In the genomic region with DNA sequence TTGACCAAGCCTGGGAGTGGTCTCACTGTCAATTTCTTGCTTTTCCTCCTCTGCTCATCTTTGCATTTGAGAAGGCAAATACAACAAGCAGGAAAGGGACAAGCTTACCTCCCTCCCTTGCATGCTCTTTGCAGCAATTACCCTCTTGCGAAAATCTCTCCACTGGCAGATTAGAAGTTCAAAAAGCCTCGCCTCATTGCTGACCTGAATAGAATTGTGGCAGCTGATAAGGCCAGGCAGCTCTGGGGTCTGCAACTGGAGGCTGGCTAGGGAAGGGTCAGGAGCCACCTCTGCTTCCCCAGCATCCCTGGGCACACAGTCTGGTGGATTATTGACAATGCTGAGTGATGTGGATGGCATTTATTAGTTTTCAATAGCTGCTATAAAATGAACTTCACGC, we compare ENCODE assay signal across 18 cellular contexts.
"Had no signal": no experiment of that assay in that cellular context is flagged by ENCODE, and none has a peak within 500 bp of the region (broad histone marks: within the 10 kb centered on the region; RNA-seq: fewer than 3 reads in every experiment).

No MANE protein-coding gene starts in this region.

- H3K79me2 ChIP-seq: hepatocyte had no signal

- H3K27ac ChIP-seq: colonic mucosa, esophagus muscularis mucosa, foreskin keratinocyte, gastroesophageal sphincter, heart left ventricle, hepatocyte, left lung, lower lobe of right lung had no signal

- H3K27me3 ChIP-seq: colonic mucosa, esophagus muscularis mucosa, gastroesophageal sphincter, heart left ventricle, hepatocyte, left lung had no signal

- H3K27ac Mint-ChIP-seq: dendritic cell treated with granulocyte-macrophage colony-stimulating factor and Interleukin-4, amounts not matched to agents 40 ng/mL and 50 ng/mL, for 4 days; effector memory CD8-positive, alpha-beta T cell; naive thymus-derived CD4-positive, alpha-beta T cell had no signal

- H3K4me1 Mint-ChIP-seq: naive thymus-derived CD4-positive, alpha-beta T cell had no signal

- H3K36me3 Mint-ChIP-seq: naive thymus-derived CD4-positive, alpha-beta T cell had no signal

- H3K4me2 ChIP-seq: hepatocyte had no signal

- H3K27me3 Mint-ChIP-seq: dendritic cell treated with granulocyte-macrophage colony-stimulating factor and Interleukin-4, amounts not matched to agents 40 ng/mL and 50 ng/mL, for 4 days; effector memory CD8-positive, alpha-beta T cell had no signal

- DNase-seq: colonic mucosa; cortex of kidney; effector CD8-positive, alpha-beta T cell; effector memory CD8-positive, alpha-beta T cell; foreskin keratinocyte; heart left ventricle; hypothalamus; left cardiac atrium; left lung; left ventricle myocardium superior; lower lobe of right lung; mesenchymal stem cell; midbrain; naive thymus-derived CD4-positive, alpha-beta T cell had no signal

- H3K4me3 ChIP-seq: colonic mucosa, esophagus muscularis mucosa, gastroesophageal sphincter, heart left ventricle, hepatocyte, left lung, lower lobe of right lung had no signal

- H3K9me3 Mint-ChIP-seq: dendritic cell treated with granulocyte-macrophage colony-stimulating factor and Interleukin-4, amounts not matched to agents 40 ng/mL and 50 ng/mL, for 4 days; naive thymus-derived CD4-positive, alpha-beta T cell had no signal

- H3K4me3 Mint-ChIP-seq: dendritic cell treated with granulocyte-macrophage colony-stimulating factor and Interleukin-4, amounts not matched to agents 40 ng/mL and 50 ng/mL, for 4 days; effector memory CD8-positive, alpha-beta T cell; naive thymus-derived CD4-positive, alpha-beta T cell had no signal

- ATAC-seq: effector memory CD8-positive, alpha-beta T cell; foreskin keratinocyte; gastroesophageal sphincter; heart left ventricle; left cardiac atrium; left lung; left ventricle myocardium superior; lower lobe of right lung; naive thymus-derived CD4-positive, alpha-beta T cell had no signal

- H3K9me3 ChIP-seq: colonic mucosa, esophagus muscularis mucosa, gastroesophageal sphincter, heart left ventricle, left lung, lower lobe of right lung had no signal

- H3K36me3 ChIP-seq: colonic mucosa, esophagus muscularis mucosa, gastroesophageal sphincter, heart left ventricle, left lung, lower lobe of right lung had no signal

- H3K4me1 ChIP-seq: colonic mucosa, esophagus muscularis mucosa, foreskin keratinocyte, gastroesophageal sphincter, heart left ventricle, left lung, lower lobe of right lung had no signal
